Comparison of ENCODE assay signal across 32 cellular contexts in genomic region chr10:131323880-131324279, GRCh38. TPM values are rescaled to one million over a fixed set of nuclear protein-coding genes. Genes with fewer than 3 reads are reported as not detected.
"Had no signal": no experiment of that assay in that cellular context is flagged by ENCODE, and none has a peak within 500 bp of the region (broad histone marks: within the 10 kb centered on the region; RNA-seq: fewer than 3 reads in every experiment).

No MANE protein-coding gene starts in this region.

- H3K9me3 ChIP-seq: SJCRH30 had no signal

- DNase-seq: Karpas-422, MM.1S, MV-4-11, NCI-H1092, NCI-H1105, NCI-H1417 treated with DMSO at 0.1 percent for 48 hours, NCI-H1436 treated with DMSO at 0.1 percent for 48 hours, NCI-H1694 treated with DMSO at 0.1 percent for 48 hours, NCI-H187 treated with DMSO at 0.1 percent for 48 hours, NCI-H2029, NCI-H2081, NCI-H2171 treated with DMSO at 0.1 percent for 48 hours, NCI-H2227 treated with DMSO at 0.1 percent for 48 hours, NCI-H345, NCI-H446, NCI-H510A treated with DMSO at 0.1 percent for 48 hours, NCI-H524 treated with DMSO at 0.1 percent for 48 hours, NCI-H526 treated with DMSO at 0.1 percent for 48 hours, NCI-H774, PC-9, SHP77, SIG-M5, SJCRH30 had no signal

- H3K4me1 ChIP-seq: SJCRH30 had no signal

- H3K27ac ChIP-seq: KMS-11, PC-9, RWPE1, SJCRH30, SK-N-MC had no signal

- H3K9ac ChIP-seq: KMS-11 had no signal

- H3K27me3 ChIP-seq: SJCRH30 had no signal

- H3K4me3 ChIP-seq: PC-9, SJCRH30, SK-N-MC had no signal

- H3K36me3 ChIP-seq: SJCRH30 had no signal

- H2AFZ ChIP-seq: PC-9 had no signal

- FAIRE-seq: RCC 7860 had no signal

- H3K4me2 ChIP-seq: KMS-11, PC-9 had no signal

RNA-seq across cellular contexts. Expression of gene TCERG1L, which starts 12.4 kb away (rescaled TPM):
- total RNA-seq: LHCN-M2, MCF 10A, OCI-LY7, PC-9, Right ventricle myocardium inferior, RPMI7951, SJCRH30 had no signal
